10 cellular contexts compared by ENCODE assay signal in genomic region chr5:52727568-52727967, GRCh38.
DNase-seq lines count a peak whose midpoint lies in the region; ATAC-seq, FAIRE-seq and TF ChIP-seq lines count a peak whose summit lies in the region.
"Had no signal": no experiment of that assay in that cellular context is flagged by ENCODE, and none has a peak within 500 bp of the region (broad histone marks: within the 10 kb centered on the region; RNA-seq: fewer than 3 reads in every experiment).

No MANE protein-coding gene starts in this region.

- H3T11ph ChIP-seq in H9 (ENCODE audit: low read length), result no peak overlapping the region

- peak; percentile 6 for ATAC-seq in left colon
- no peak for ATAC-seq in HG03025 (IDR thresholded peaks at IDR 0.05; ENCODE audit: low FRiP score, unreplicated experiment)
- ATAC-seq: activated T-cell treated with anti-CD3 and anti-CD28 coated beads, Interleukin-2, amount 50 U/mL, for 4 hours had no signal

- H4K5ac ChIP-seq in H9 (ENCODE audit: insufficient read length, low read depth, low read length), result no peak overlapping the region

- H3K4me3 Mint-ChIP-seq in MCF 10A (ENCODE audit: unreplicated experiment) (peak overlapping the region; percentile 35), H9 (no peak overlapping the region)
- H3K4me3 Mint-ChIP-seq: activated T-cell treated with anti-CD3 and anti-CD28 coated beads, Interleukin-2, amount 50 U/mL, for 4 hours had no signal

- no peak overlapping the region for H3K23ac ChIP-seq in H9 (ENCODE audit: insufficient read length, low read depth, low read length)

- H3K27ac ChIP-seq in subcutaneous abdominal adipose tissue (ENCODE audit: low read depth, low read length) (peak overlapping the region; percentile 60), H9 (ENCODE audit: insufficient read length, low read depth, low read length) (no peak overlapping the region)

- peak overlapping the region in 2 of 5 donors; percentile 8 to 45 for H3K4me3 ChIP-seq in subcutaneous abdominal adipose tissue (ENCODE audit: low read depth in 1 of 5, low read length in 5 of 5)

- CTCF ChIA-PET in MCF 10A (lab: Yijun Ruan, JAX), result interaction anchor here (0.6 to 1.2 kb wide), 2 partner anchors 27 to 28 kb away, joined by 3 to 4 read pairs; no protein-coding TSS in a partner anchor

- peaks cover 6 to 36% (median 18%) of the 10 kb centered on the region in 5 donors for H3K4me1 ChIP-seq in subcutaneous abdominal adipose tissue (ENCODE audit: control insufficient read depth in 5 of 5, insufficient read depth in 5 of 5, low read length in 5 of 5)
- no peaks in the 10 kb centered on the region for H3K4me1 ChIP-seq in H9 (ENCODE audit: insufficient read depth, low read length)

- no peaks in the 10 kb centered on the region for H3K9me3 Mint-ChIP-seq in MCF 10A (ENCODE audit: unreplicated experiment)
- peaks cover 10% of the 10 kb centered on the region in 2 experiments; a peak in 4 of 5 replicates for H3K9me3 Mint-ChIP-seq in H9

- H3K79me1 ChIP-seq in H9 (ENCODE audit: insufficient read depth, low read depth, low read length, poor library complexity, severe bottlenecking), result no peaks in the 10 kb centered on the region

- H3K27me3 ChIP-seq in subcutaneous abdominal adipose tissue (ENCODE audit: control insufficient read depth in 5 of 5, insufficient read depth in 4 of 5, low read length in 5 of 5), result no peaks in the 10 kb centered on the region
- H3K27me3 ChIP-seq in H9 (ENCODE audit: insufficient read depth, low read length), result no peaks in the 10 kb centered on the region; the same call in 1 of the 2 replicates

- no peak overlapping the region for H2BK5ac ChIP-seq in H9 (ENCODE audit: insufficient read length, low read length)

- no peak overlapping the region for H2BK15ac ChIP-seq in H9 (ENCODE audit: low read depth, low read length)

- DNase-seq in HTR-8/SVneo (ENCODE audit: insufficient read length, low spot score), result peak; percentile 45
- peak; percentile 79 for DNase-seq in MCF 10A (ENCODE audit: unreplicated experiment)
- DNase-seq in left colon, result peak in 1 of 2 donors; percentile 31
- no peak for DNase-seq in stimulated activated naive CD4-positive, alpha-beta T cell treated with Interleukin-2 at 50 U/mL for 16 hours (lab: John Stamatoyannopoulos, UW)
- DNase-seq in NCI-H1092 treated with DMSO at 0.1 percent for 48 hours (lab: John Stamatoyannopoulos, UW), result no peak
- DNase-seq in H9, result no peak
- DNase-seq: activated T-cell treated with anti-CD3 and anti-CD28 coated beads, Interleukin-2, amount 50 U/mL, for 4 hours had no signal

- H3K9ac ChIP-seq in subcutaneous abdominal adipose tissue (ENCODE audit: low read length in 5 of 5) (peak overlapping the region in 2 of 5 donors; percentile 6 to 31), H9 (ENCODE audit: extremely low read depth, insufficient read length, low read length) (no peak overlapping the region)

- H2BK120ac ChIP-seq in H9 (ENCODE audit: low read depth, low read length, poor library complexity, severe bottlenecking), result no peak overlapping the region

- no TSS peak for BruUV-seq in MCF 10A (replicated peaks; lab: Mats Ljungman, UMichigan)

- H3K14ac ChIP-seq in H9 (ENCODE audit: insufficient read depth, low read length), result no peak overlapping the region

- no peak overlapping the region for H2BK20ac ChIP-seq in H9 (ENCODE audit: low read depth, low read length, poor library complexity, severe bottlenecking)

- no peaks in the 10 kb centered on the region for H3K23me2 ChIP-seq in H9 (ENCODE audit: insufficient read length, low read depth, low read length, poor library complexity, severe bottlenecking)

- no peaks in the 10 kb centered on the region for H3K79me2 ChIP-seq in H9 (ENCODE audit: insufficient read depth, low read length)

- POLR2A ChIA-PET in MCF 10A (lab: Yijun Ruan, JAX), result interaction anchor here (0.8 kb wide), 1 partner anchor 9 kb away, joined by 3 read pairs; no protein-coding TSS in a partner anchor

- H3K36me3 Mint-ChIP-seq in MCF 10A (ENCODE audit: insufficient read depth, unreplicated experiment) (no peaks in the 10 kb centered on the region), H9 (ENCODE audit: insufficient read depth in 1 of 3, low read depth in 3 of 3) (peaks cover 0 to 7% (median 0%) of the 10 kb centered on the region in 3 experiments; a peak in 3 of 7 replicates)

- H3K4ac ChIP-seq in H9 (ENCODE audit: low read depth, low read length), result no peak overlapping the region

- H3K9me3 ChIP-seq in subcutaneous abdominal adipose tissue (ENCODE audit: control insufficient read depth in 5 of 5, low read length in 5 of 5) (no peaks in the 10 kb centered on the region), H9 (ENCODE audit: control insufficient read depth, low read depth, low read length) (no peaks in the 10 kb centered on the region)

- no peak overlapping the region for H4K91ac ChIP-seq in H9 (ENCODE audit: insufficient read length, low read depth, low read length)

- H3K18ac ChIP-seq in H9 (ENCODE audit: insufficient read length, low read depth, low read length), result no peak overlapping the region

- H3K36me3 ChIP-seq in subcutaneous abdominal adipose tissue (ENCODE audit: control insufficient read depth in 5 of 5, insufficient read depth in 5 of 5, low read length in 5 of 5), result no peaks in the 10 kb centered on the region

- H4K8ac ChIP-seq in H9 (replicated peaks; ENCODE audit: insufficient read length, low read depth, low read length), result no peak overlapping the region

- TF ChIP-seq CTCF in MCF 10A (IDR thresholded peaks at IDR 0.05; ENCODE audit: unreplicated experiment), result no peak
- no peak for TF ChIP-seq CTCF in H9 (conservative IDR thresholded peaks at IDR 0.05)

- no peak overlapping the region for H2AFZ ChIP-seq in H9 (ENCODE audit: low read length)

- no peak overlapping the region for H2BK12ac ChIP-seq in H9 (ENCODE audit: insufficient read length, low read depth, low read length)

- no peaks in the 10 kb centered on the region for H4K20me1 ChIP-seq in H9 (ENCODE audit: control insufficient read depth, insufficient read depth, insufficient read length)

- H3K27me3 Mint-ChIP-seq in MCF 10A (ENCODE audit: insufficient read depth, unreplicated experiment) (no peaks in the 10 kb centered on the region), H9 (ENCODE audit: low read depth) (peaks cover 2% of the 10 kb centered on the region; the same call in 1 of the 2 replicates)

- peak; percentile 77 for FAIRE-seq in HTR-8/SVneo (lab: Jason Lieb, UNC)
- FAIRE-seq: GM18507 had no signal

- no CpG with 5 or more reads among the region's 6 CpGs for WGBS in H9 (ENCODE audit: extremely low coverage, insufficient read length, low lambda C conversion rate)

- peaks cover 11% of the 10 kb centered on the region for H3K4me1 Mint-ChIP-seq in MCF 10A (ENCODE audit: insufficient read depth, unreplicated experiment)
- peaks cover 0 to 4% of the 10 kb centered on the region in 2 experiments; a peak in 1 of 4 replicates for H3K4me1 Mint-ChIP-seq in H9

- H3K56ac ChIP-seq in H9 (ENCODE audit: insufficient read length, low read depth, low read length), result no peak overlapping the region

- intact Hi-C loops in MCF 10A (cut with micrococcal nuclease), result no loop called here
- intact Hi-C loops in left colon (cut with DNase I, micrococcal nuclease), result no loop called here

- no peak overlapping the region for H2AK5ac ChIP-seq in H9 (ENCODE audit: insufficient read length, low read length)

- H3K4me2 ChIP-seq in H9 (ENCODE audit: insufficient read depth, insufficient read length, low read length), result no peak overlapping the region

- H3K27ac Mint-ChIP-seq in MCF 10A (ENCODE audit: low read depth, unreplicated experiment) (peak overlapping the region; percentile 11), H9 (0 out of 7 replicates have a peak overlapping the region, but pooled peaks of 1 of the 3 experiments have one; percentile 63)

Comparison
In these comparisons a context has a peak if more than half of its experiments do, and no peak if none do; other contexts are left out.
1. DNase-seq: peak in HTR-8/SVneo (single experiment) and MCF 10A (single experiment); none in stimulated activated naive CD4-positive, alpha-beta T cell treated with Interleukin-2 at 50 U/mL for 16 hours (single experiment), NCI-H1092 treated with DMSO at 0.1 percent for 48 hours (single experiment) and H9 (single experiment).